In the genomic region with DNA sequence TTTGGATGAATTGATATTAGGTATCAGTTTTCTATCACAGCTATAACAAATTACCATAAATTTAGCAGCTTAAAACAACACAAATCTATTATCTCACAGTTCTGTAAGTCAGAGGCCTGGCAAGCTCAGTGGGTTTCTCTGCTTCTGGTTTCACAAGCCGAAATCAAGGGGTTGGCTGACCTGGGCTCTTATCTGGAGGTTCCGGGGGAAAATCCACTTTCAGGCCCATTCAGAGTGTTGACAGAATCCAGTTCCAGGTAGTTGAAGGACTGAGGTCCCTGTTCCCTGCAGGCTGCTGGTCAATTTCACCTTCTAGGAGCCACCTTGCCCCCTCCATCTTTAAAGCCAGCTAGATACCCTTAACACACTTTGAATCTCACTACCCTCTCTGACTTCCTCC, we compare ENCODE assay signal across 29 cellular contexts. TPM values are rescaled to one million over a fixed set of nuclear protein-coding genes. Genes with fewer than 3 reads are reported as not detected.
DNase-seq lines count a peak whose midpoint lies in the region; ATAC-seq and TF ChIP-seq lines count a peak whose summit lies in the region.
"Had no signal": no experiment of that assay in that cellular context is flagged by ENCODE, and none has a peak within 500 bp of the region (broad histone marks: within the 10 kb centered on the region; RNA-seq: fewer than 3 reads in every experiment).

No MANE protein-coding gene starts in this region.

- no peaks in the 10 kb centered on the region for H3K9me3 Mint-ChIP-seq in activated CD8-positive, alpha-beta memory T cell treated with anti-CD3 and anti-CD28 coated beads, Interleukin-2, amount 10 ng/mL, durations not matched to agents 7 days and 5 days (ENCODE audit: low read depth)
- H3K9me3 Mint-ChIP-seq in CD14-positive monocyte, result no peaks in the 10 kb centered on the region

- peak; percentile 19 for DNase-seq in activated CD8-positive, alpha-beta memory T cell treated with anti-CD3 and anti-CD28 coated beads, Interleukin-2, amount 10 ng/mL, durations not matched to agents 7 days and 5 days
- no peak for DNase-seq in activated CD8-positive, alpha-beta memory T cell treated with anti-CD3 and anti-CD28 coated beads, Interleukin-2, amount 50 U/mL, for 48 hours
- DNase-seq in CD14-positive monocyte (ENCODE audit: low spot score), result peak; percentile 18
- peak; percentile 29 for DNase-seq in coronary artery (ENCODE audit: low spot score)
- peak; percentile 7 for DNase-seq in stomach
- DNase-seq in tibial nerve (ENCODE audit: low spot score in 2 of 2), result no peak
- DNase-seq in AML-193 (lab: John Stamatoyannopoulos, UW), result no peak
- DNase-seq in suprapubic skin (ENCODE audit: low spot score in 2 of 2), result no peak
- DNase-seq: CD4-positive, CD25-positive, alpha-beta regulatory T cell; DMS53; IMR-90; KG1; MM.1S; NCI-H1048; NCI-H1417; NCI-H1694; NCI-H2029 treated with DMSO at 0.1 percent for 48 hours; NCI-H446 treated with DMSO at 0.1 percent for 48 hours; NCI-H526; NK-92 treated with Interleukin-12 subunit alpha and Interleukin-12 subunit beta, amount 100 ng/mL, for 24 hours; PC-3 had no signal

- no peak overlapping the region for H3K27ac Mint-ChIP-seq in activated CD8-positive, alpha-beta memory T cell treated with anti-CD3 and anti-CD28 coated beads, Interleukin-2, amount 10 ng/mL, durations not matched to agents 7 days and 5 days
- H3K27ac Mint-ChIP-seq in CD14-positive monocyte, result no peak overlapping the region
- H3K27ac Mint-ChIP-seq: CD4-positive, CD25-positive, alpha-beta regulatory T cell had no signal

- H3K27ac ChIP-seq in coronary artery, result no peak overlapping the region
- H3K27ac ChIP-seq in stomach, result no peak overlapping the region
- H3K27ac ChIP-seq in tibial nerve, result no peak overlapping the region
- H3K27ac ChIP-seq in suprapubic skin, result no peak overlapping the region
- H3K27ac ChIP-seq: 22Rv1, SJSA1 had no signal

- H3K4me3 ChIP-seq in coronary artery (no peak overlapping the region), stomach (no peak overlapping the region), tibial nerve (no peak overlapping the region), suprapubic skin (no peak overlapping the region)
- H3K4me3 ChIP-seq: GM12878, SJSA1 had no signal

- CTCF ChIA-PET in activated CD8-positive, alpha-beta memory T cell treated with anti-CD3 and anti-CD28 coated beads, Interleukin-2, amount 10 ng/mL, durations not matched to agents 7 days and 5 days (lab: Charles Lee), result interaction anchor here (0.7 to 1.3 kb wide), 2 partner anchors 12 to 31 kb away, joined by 3 read pairs; no protein-coding TSS in a partner anchor

- intact Hi-C loops in CD14-positive monocyte (cut with micrococcal nuclease) (no loop called here), stomach (cut with DNase I; ENCODE audit: low total_unique reads) (no loop called here)

- H3K36me3 ChIP-seq in stomach, result no peaks in the 10 kb centered on the region
- H3K36me3 ChIP-seq in tibial nerve, result no peaks in the 10 kb centered on the region
- H3K36me3 ChIP-seq in suprapubic skin, result no peaks in the 10 kb centered on the region
- H3K36me3 ChIP-seq: SJSA1 had no signal

- H3K4me1 ChIP-seq in stomach (no peaks in the 10 kb centered on the region), tibial nerve (no peaks in the 10 kb centered on the region), suprapubic skin (no peaks in the 10 kb centered on the region)
- H3K4me1 ChIP-seq: SJSA1 had no signal

- H3K4me3 Mint-ChIP-seq in activated CD8-positive, alpha-beta memory T cell treated with anti-CD3 and anti-CD28 coated beads, Interleukin-2, amount 10 ng/mL, durations not matched to agents 7 days and 5 days, result no peak overlapping the region
- no peak overlapping the region for H3K4me3 Mint-ChIP-seq in CD14-positive monocyte
- H3K4me3 Mint-ChIP-seq: CD4-positive, CD25-positive, alpha-beta regulatory T cell had no signal

- no peak for TF ChIP-seq EP300 in stomach (IDR thresholded peaks at IDR 0.05)
- TF ChIP-seq EP300 in tibial nerve (IDR thresholded peaks at IDR 0.05), result no peak
- no peak for TF ChIP-seq EP300 in suprapubic skin (IDR thresholded peaks at IDR 0.05)

- no peaks in the 10 kb centered on the region for H3K36me3 Mint-ChIP-seq in activated CD8-positive, alpha-beta memory T cell treated with anti-CD3 and anti-CD28 coated beads, Interleukin-2, amount 10 ng/mL, durations not matched to agents 7 days and 5 days
- H3K36me3 Mint-ChIP-seq in CD14-positive monocyte, result no peaks in the 10 kb centered on the region
- H3K36me3 Mint-ChIP-seq: CD4-positive, CD25-positive, alpha-beta regulatory T cell had no signal

- H3K27me3 ChIP-seq in stomach (no peaks in the 10 kb centered on the region), tibial nerve (no peaks in the 10 kb centered on the region), suprapubic skin (peaks cover 3% of the 10 kb centered on the region)
- H3K27me3 ChIP-seq: SJSA1 had no signal

- H3K9me3 ChIP-seq in stomach, result no peaks in the 10 kb centered on the region
- H3K9me3 ChIP-seq in tibial nerve, result no peaks in the 10 kb centered on the region
- no peaks in the 10 kb centered on the region for H3K9me3 ChIP-seq in suprapubic skin
- H3K9me3 ChIP-seq: SJSA1 had no signal

- TF ChIP-seq CTCF in CD14-positive monocyte (IDR thresholded peaks at IDR 0.05) (no peak), coronary artery (IDR thresholded peaks at IDR 0.05) (no peak), stomach (IDR thresholded peaks at IDR 0.05) (no peak), tibial nerve (IDR thresholded peaks at IDR 0.05) (no peak), suprapubic skin (IDR thresholded peaks at IDR 0.05) (no peak)

- TF ChIP-seq POLR2A in stomach (IDR thresholded peaks at IDR 0.05), result no peak
- TF ChIP-seq POLR2A in tibial nerve (IDR thresholded peaks at IDR 0.05), result no peak
- TF ChIP-seq POLR2A in suprapubic skin (IDR thresholded peaks at IDR 0.05), result no peak

- H3K27me3 Mint-ChIP-seq in activated CD8-positive, alpha-beta memory T cell treated with anti-CD3 and anti-CD28 coated beads, Interleukin-2, amount 10 ng/mL, durations not matched to agents 7 days and 5 days, result peaks cover 3% of the 10 kb centered on the region
- peaks cover 0 to 2% (median 0%) of the 10 kb centered on the region in 3 donors for H3K27me3 Mint-ChIP-seq in CD14-positive monocyte (ENCODE audit: low read depth in 3 of 3)

- no peak for ATAC-seq in activated CD8-positive, alpha-beta memory T cell treated with anti-CD3 and anti-CD28 coated beads, Interleukin-2, amount 10 ng/mL, durations not matched to agents 7 days and 5 days
- ATAC-seq: GM12878, HCT116, PC-3, Right ventricle myocardium inferior had no signal

- H3K4me1 Mint-ChIP-seq in activated CD8-positive, alpha-beta memory T cell treated with anti-CD3 and anti-CD28 coated beads, Interleukin-2, amount 10 ng/mL, durations not matched to agents 7 days and 5 days, result no peaks in the 10 kb centered on the region
- peaks cover 37% of the 10 kb centered on the region for H3K4me1 Mint-ChIP-seq in CD14-positive monocyte
- H3K4me1 Mint-ChIP-seq: CD4-positive, CD25-positive, alpha-beta regulatory T cell had no signal

- 41 to 72% (median 56%) methylated on average over 2 of the region's 2 CpGs for WGBS in stomach, 5 donors
- 82 to 95% methylated on average over 2 of the region's 2 CpGs for WGBS in tibial nerve, 2 donors
- WGBS in suprapubic skin, result 92% methylated on average over 2 of the region's 2 CpGs

RNA-seq across cellular contexts. Expression of gene HHATL, which starts 11.1 kb away (rescaled TPM):
- not detected for total RNA-seq in activated CD8-positive, alpha-beta memory T cell treated with anti-CD3 and anti-CD28 coated beads, Interleukin-2, amount 10 ng/mL, durations not matched to agents 7 days and 5 days
- not detected for polyA plus RNA-seq in CD14-positive monocyte
- not detected for total RNA-seq in stomach
- 1 to 10 TPM in 1 of 3 donors, under 1 TPM in 2; 0.81 to 6.9 (median 0.90) TPM for polyA plus RNA-seq in stomach
- 1 to 10 TPM in 1 of 4 donors, not detected in 3; 3.5 TPM for total RNA-seq in tibial nerve
- total RNA-seq in suprapubic skin, result 1 to 10 TPM in 1 of 4 donors, not detected in 3; 2.3 TPM
- total RNA-seq: CD4-positive, CD25-positive, alpha-beta regulatory T cell; GM12878; H1; IMR-90; PC-3; RPMI7951; SJSA1 had no signal
- polyA plus RNA-seq: BJ; CD4-positive, CD25-positive, alpha-beta regulatory T cell; GM12878; IMR-90 had no signal

RNA-seq across cellular contexts. Expression of gene KLHL40, which starts 28.4 kb away (rescaled TPM):
- not detected for total RNA-seq in activated CD8-positive, alpha-beta memory T cell treated with anti-CD3 and anti-CD28 coated beads, Interleukin-2, amount 10 ng/mL, durations not matched to agents 7 days and 5 days
- not detected for polyA plus RNA-seq in CD14-positive monocyte
- total RNA-seq in stomach, result under 1 TPM in 1 of 5 donors, not detected in 4; 0.18 TPM
- 1 to 10 TPM in 1 of 3 donors, under 1 TPM in 1, not detected in 1; 0.05 to 2.0 TPM for polyA plus RNA-seq in stomach
- under 1 TPM in 1 of 4 donors, not detected in 3; 0.42 TPM for total RNA-seq in tibial nerve
- not detected for total RNA-seq in suprapubic skin
- total RNA-seq: CD4-positive, CD25-positive, alpha-beta regulatory T cell; GM12878; H1; IMR-90; PC-3; Right ventricle myocardium inferior; RPMI7951; SJSA1 had no signal
- polyA plus RNA-seq: BJ; CD4-positive, CD25-positive, alpha-beta regulatory T cell; GM12878; IMR-90 had no signal

RNA-seq across cellular contexts. Expression of gene CCDC13, which starts 59.3 kb away (rescaled TPM):
- under 1 TPM; 0.35 to 0.41 TPM for total RNA-seq in activated CD8-positive, alpha-beta memory T cell treated with anti-CD3 and anti-CD28 coated beads, Interleukin-2, amount 10 ng/mL, durations not matched to agents 7 days and 5 days
- polyA plus RNA-seq in CD14-positive monocyte (1 to 10 TPM in 1 of 2 donors, under 1 TPM in 1; 0.97 to 2.4 TPM), stomach (1 to 10 TPM in 1 of 3 donors, under 1 TPM in 2; 0.44 to 2.9 (median 0.53) TPM)
- total RNA-seq in stomach (10 to 100 TPM in 2 of 5 donors, 1 to 10 TPM in 1, under 1 TPM in 1, not detected in 1; 0.58 to 31.7 (median 10.0) TPM), tibial nerve (10 to 100 TPM in 1 of 4 donors, 1 to 10 TPM in 3; 1.7 to 12.6 (median 2.0) TPM), suprapubic skin (under 1 TPM in 1 of 4 donors, not detected in 3; 0.89 TPM)
- total RNA-seq: H1 had no signal

Comparison
In these comparisons a context has a peak if more than half of its experiments do, and no peak if none do; other contexts are left out.
1. DNase-seq: peak in activated CD8-positive, alpha-beta memory T cell treated with anti-CD3 and anti-CD28 coated beads, Interleukin-2, amount 10 ng/mL, durations not matched to agents 7 days and 5 days (single experiment), CD14-positive monocyte (single experiment), coronary artery (single experiment) and stomach (single experiment); none in activated CD8-positive, alpha-beta memory T cell treated with anti-CD3 and anti-CD28 coated beads, Interleukin-2, amount 50 U/mL, for 48 hours (single experiment), tibial nerve (0 of 2), AML-193 (0 of 2) and suprapubic skin (0 of 2).